In genomic region chr12:84502180-84502857, GRCh38 we compare ENCODE assay signal across 14 cellular contexts.
"Had no signal": no experiment of that assay in that cellular context is flagged by ENCODE, and none has a peak within 500 bp of the region (broad histone marks: within the 10 kb centered on the region; RNA-seq: fewer than 3 reads in every experiment).

No MANE protein-coding gene starts in this region.

- H3K27ac ChIP-seq: adrenal gland, prostate gland, sigmoid colon, spleen, suprapubic skin had no signal

- H3K4me3 ChIP-seq: adrenal gland, prostate gland, sigmoid colon, spleen, suprapubic skin had no signal

- H3K27me3 Mint-ChIP-seq: activated CD4-positive, alpha-beta memory T cell treated with anti-CD3 and anti-CD28 coated beads for 36 hours; activated CD4-positive, alpha-beta T cell treated with anti-CD3 and anti-CD28 coated beads for 36 hours; activated CD8-positive, alpha-beta memory T cell treated with anti-CD3 and anti-CD28 coated beads, Interleukin-2, amount 10 ng/mL, durations not matched to agents 7 days and 5 days; activated naive CD4-positive, alpha-beta T cell treated with anti-CD3 and anti-CD28 coated beads, Interleukin-2, amount 50 U/mL, for 24 hours; stimulated activated naive CD8-positive, alpha-beta T cell treated with anti-CD3 and anti-CD28 coated beads, Interleukin-15, Interleukin-2, amounts not matched to agents 100 ng/mL and 50 ng/mL, for 24 hours; T-helper 17 cell had no signal

- H3K9me3 ChIP-seq: adrenal gland, prostate gland, sigmoid colon, spleen, suprapubic skin had no signal

- ATAC-seq: activated CD8-positive, alpha-beta memory T cell treated with anti-CD3 and anti-CD28 coated beads, Interleukin-2, amount 10 ng/mL, durations not matched to agents 7 days and 5 days; T-helper 17 cell had no signal

- H3K36me3 Mint-ChIP-seq: activated CD4-positive, alpha-beta memory T cell treated with anti-CD3 and anti-CD28 coated beads for 36 hours; activated CD8-positive, alpha-beta memory T cell treated with anti-CD3 and anti-CD28 coated beads, Interleukin-2, amount 10 ng/mL, durations not matched to agents 7 days and 5 days; activated naive CD4-positive, alpha-beta T cell treated with anti-CD3 and anti-CD28 coated beads, Interleukin-2, amount 50 U/mL, for 24 hours had no signal

- DNase-seq: activated CD8-positive, alpha-beta memory T cell treated with anti-CD3 and anti-CD28 coated beads, Interleukin-2, amount 10 ng/mL, durations not matched to agents 7 days and 5 days; activated effector memory CD4-positive, alpha-beta T cell treated with Interleukin-2 at 50 U/mL for 16 hours; activated T-cell treated with anti-CD3 and anti-CD28 coated beads, Interleukin-2, amount 50 U/mL, for 1 hour; kidney glomerular epithelial cell; sigmoid colon; spleen; T-helper 17 cell had no signal

- H3K4me3 Mint-ChIP-seq: activated CD4-positive, alpha-beta memory T cell treated with anti-CD3 and anti-CD28 coated beads for 36 hours; activated CD4-positive, alpha-beta T cell treated with anti-CD3 and anti-CD28 coated beads for 36 hours; activated CD8-positive, alpha-beta memory T cell treated with anti-CD3 and anti-CD28 coated beads, Interleukin-2, amount 10 ng/mL, durations not matched to agents 7 days and 5 days; activated naive CD4-positive, alpha-beta T cell treated with anti-CD3 and anti-CD28 coated beads, Interleukin-2, amount 50 U/mL, for 24 hours; stimulated activated naive CD8-positive, alpha-beta T cell treated with anti-CD3 and anti-CD28 coated beads, Interleukin-15, Interleukin-2, amounts not matched to agents 100 ng/mL and 50 ng/mL, for 24 hours; T-helper 17 cell had no signal

- H3K36me3 ChIP-seq: adrenal gland, prostate gland, sigmoid colon, spleen, suprapubic skin had no signal

- H3K4me1 ChIP-seq: adrenal gland, prostate gland, sigmoid colon, spleen, suprapubic skin had no signal

- H3K9me3 Mint-ChIP-seq: activated CD4-positive, alpha-beta memory T cell treated with anti-CD3 and anti-CD28 coated beads for 36 hours; activated naive CD4-positive, alpha-beta T cell treated with anti-CD3 and anti-CD28 coated beads, Interleukin-2, amount 50 U/mL, for 24 hours; stimulated activated naive CD8-positive, alpha-beta T cell treated with anti-CD3 and anti-CD28 coated beads, Interleukin-15, Interleukin-2, amounts not matched to agents 100 ng/mL and 50 ng/mL, for 24 hours had no signal

- H3K27ac Mint-ChIP-seq: activated CD4-positive, alpha-beta memory T cell treated with anti-CD3 and anti-CD28 coated beads for 36 hours; activated CD4-positive, alpha-beta T cell treated with anti-CD3 and anti-CD28 coated beads for 36 hours; activated CD8-positive, alpha-beta memory T cell treated with anti-CD3 and anti-CD28 coated beads, Interleukin-2, amount 10 ng/mL, durations not matched to agents 7 days and 5 days; activated naive CD4-positive, alpha-beta T cell treated with anti-CD3 and anti-CD28 coated beads, Interleukin-2, amount 50 U/mL, for 24 hours; stimulated activated naive CD8-positive, alpha-beta T cell treated with anti-CD3 and anti-CD28 coated beads, Interleukin-15, Interleukin-2, amounts not matched to agents 100 ng/mL and 50 ng/mL, for 24 hours; T-helper 17 cell had no signal

- H3K27me3 ChIP-seq: adrenal gland, sigmoid colon, spleen, suprapubic skin had no signal

- H3K4me1 Mint-ChIP-seq: activated CD4-positive, alpha-beta T cell treated with anti-CD3 and anti-CD28 coated beads for 36 hours; activated CD8-positive, alpha-beta memory T cell treated with anti-CD3 and anti-CD28 coated beads, Interleukin-2, amount 10 ng/mL, durations not matched to agents 7 days and 5 days; activated naive CD4-positive, alpha-beta T cell treated with anti-CD3 and anti-CD28 coated beads, Interleukin-2, amount 50 U/mL, for 24 hours; T-helper 17 cell had no signal
